In the genomic region with DNA sequence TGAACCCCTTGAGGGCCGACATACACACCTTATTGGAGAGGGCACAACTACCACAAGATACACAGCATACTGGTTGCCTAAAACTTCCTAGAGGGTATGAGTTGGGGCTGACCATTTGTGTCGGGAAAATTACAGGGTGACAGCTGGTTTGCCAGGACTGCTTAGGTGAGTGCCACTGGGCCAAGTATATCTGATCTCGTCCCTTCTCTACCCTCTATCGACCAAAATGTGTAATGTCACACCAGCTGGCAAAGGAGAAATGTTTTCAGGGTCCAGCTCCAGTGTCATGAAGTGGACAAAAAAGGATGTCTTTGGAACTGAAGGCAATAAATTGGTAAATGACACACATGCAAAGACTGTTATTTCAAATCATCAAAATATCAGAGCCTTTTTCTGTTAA, we compare ENCODE assay signal across 1 cellular context.
TF ChIP-seq lines count a peak whose summit lies in the region.

No MANE protein-coding gene starts in this region.

TF ChIP-seq in WTC11, 78 proteins besides CTCF, POLR2A, EP300 and RAD21 (continued from another document):
- TF ChIP-seq AR (CRISPR knock-in tag; IDR thresholded peaks at IDR 0.05) (no peak), FOXP1 (CRISPR knock-in tag; IDR thresholded peaks at IDR 0.05; ENCODE audit: borderline replicate concordance) (no peak), TEAD1 (CRISPR knock-in tag; IDR thresholded peaks at IDR 0.05) (no peak)
- TF ChIP-seq, protein P1, sequence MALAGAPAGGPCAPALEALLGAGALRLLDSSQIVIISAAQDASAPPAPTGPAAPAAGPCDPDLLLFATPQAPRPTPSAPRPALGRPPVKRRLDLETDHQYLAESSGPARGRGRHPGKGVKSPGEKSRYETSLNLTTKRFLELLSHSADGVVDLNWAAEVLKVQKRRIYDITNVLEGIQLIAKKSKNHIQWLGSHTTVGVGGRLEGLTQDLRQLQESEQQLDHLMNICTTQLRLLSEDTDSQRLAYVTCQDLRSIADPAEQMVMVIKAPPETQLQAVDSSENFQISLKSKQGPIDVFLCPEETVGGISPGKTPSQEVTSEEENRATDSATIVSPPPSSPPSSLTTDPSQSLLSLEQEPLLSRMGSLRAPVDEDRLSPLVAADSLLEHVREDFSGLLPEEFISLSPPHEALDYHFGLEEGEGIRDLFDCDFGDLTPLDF (CRISPR knock-in tag; IDR thresholded peaks at IDR 0.05), result no peak
